In the genomic region with DNA sequence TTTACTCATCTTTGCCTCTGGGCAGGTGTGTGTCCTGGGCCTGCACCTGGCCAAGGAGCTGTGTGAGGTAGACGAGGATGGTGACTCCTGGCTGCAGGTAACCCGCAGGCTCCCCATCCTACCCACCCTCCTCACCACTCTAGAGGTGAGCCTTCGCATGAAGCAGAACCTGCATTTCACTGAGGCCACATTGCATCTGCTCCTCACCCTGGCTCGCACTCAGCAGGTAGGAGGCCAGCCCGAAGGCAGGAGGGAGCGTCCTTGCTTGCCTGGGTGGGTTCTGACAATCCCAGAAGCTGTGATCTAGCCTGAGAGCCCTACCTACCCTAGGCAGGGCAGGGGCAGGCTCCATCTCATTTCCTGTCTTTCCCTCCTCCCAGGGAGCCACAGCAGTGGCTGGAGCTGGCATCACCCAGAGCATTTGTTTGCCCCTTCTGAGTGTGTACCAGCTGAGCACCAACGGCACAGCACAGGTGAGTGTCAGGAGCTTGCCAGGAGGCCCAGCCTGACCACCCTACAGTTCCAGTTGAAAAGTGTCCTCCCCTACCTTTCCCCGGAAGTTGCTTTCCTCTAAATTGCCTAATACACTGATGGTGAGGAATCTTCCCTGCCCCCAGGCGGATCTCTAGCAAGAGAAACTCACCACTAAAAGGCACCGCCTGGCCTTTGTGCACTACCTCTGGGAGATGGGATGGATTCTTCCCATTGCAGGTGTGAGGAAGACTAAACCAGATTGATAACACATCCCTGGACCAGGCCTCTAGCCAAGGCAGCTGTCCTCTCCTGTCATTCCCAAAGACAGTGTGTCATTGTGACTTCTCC, we compare ENCODE assay signal across 27 cellular contexts. TPM values are rescaled to one million over a fixed set of nuclear protein-coding genes. Genes with fewer than 3 reads are reported as not detected.
DNase-seq lines count a peak whose midpoint lies in the region; ATAC-seq and TF ChIP-seq lines count a peak whose summit lies in the region.
"Had no signal": no experiment of that assay in that cellular context is flagged by ENCODE, and none has a peak within 500 bp of the region (broad histone marks: within the 10 kb centered on the region; RNA-seq: fewer than 3 reads in every experiment).

No MANE protein-coding gene starts in this region.

- POLR2A ChIA-PET in activated CD4-positive, alpha-beta memory T cell treated with anti-CD3 and anti-CD28 coated beads for 36 hours (lab: Charles Lee), result no interaction called here
- POLR2A ChIA-PET in activated CD4-positive, alpha-beta memory T cell treated with anti-CD3 and anti-CD28 coated beads, Interleukin-2, amount 10 ng/mL, durations not matched to agents 7 days and 5 days (lab: Charles Lee), result interaction anchor here (0.7 to 0.8 kb wide), 2 partner anchors 21 to 1128 kb away, joined by 3 read pairs; no protein-coding TSS in a partner anchor
- POLR2A ChIA-PET in Caco-2 (lab: Charles Lee), result no interaction called here

- H3K4me1 Mint-ChIP-seq in activated CD4-positive, alpha-beta memory T cell treated with anti-CD3 and anti-CD28 coated beads for 36 hours (ENCODE audit: low read depth), result peaks cover 8% of the 10 kb centered on the region
- peaks cover 8% of the 10 kb centered on the region for H3K4me1 Mint-ChIP-seq in activated CD4-positive, alpha-beta memory T cell treated with anti-CD3 and anti-CD28 coated beads, Interleukin-2, amount 10 ng/mL, durations not matched to agents 7 days and 5 days
- H3K4me1 Mint-ChIP-seq in Caco-2 (ENCODE audit: low read depth, unreplicated experiment), result no peaks in the 10 kb centered on the region
- peaks cover 0 to 3% of the 10 kb centered on the region in 2 donors for H3K4me1 Mint-ChIP-seq in effector memory CD8-positive, alpha-beta T cell (ENCODE audit: low read depth in 2 of 2)
- H3K4me1 Mint-ChIP-seq in neural crest cell, result peaks cover 3% of the 10 kb centered on the region
- H3K4me1 Mint-ChIP-seq: immature natural killer cell had no signal

- peaks cover 53% of the 10 kb centered on the region for H3K36me3 Mint-ChIP-seq in activated CD4-positive, alpha-beta memory T cell treated with anti-CD3 and anti-CD28 coated beads for 36 hours
- peaks cover 64% of the 10 kb centered on the region for H3K36me3 Mint-ChIP-seq in activated CD4-positive, alpha-beta memory T cell treated with anti-CD3 and anti-CD28 coated beads, Interleukin-2, amount 10 ng/mL, durations not matched to agents 7 days and 5 days (ENCODE audit: low read depth)
- H3K36me3 Mint-ChIP-seq in Caco-2 (ENCODE audit: insufficient read depth, unreplicated experiment) (peaks cover 91% of the 10 kb centered on the region), neural crest cell (ENCODE audit: low read depth) (peaks cover 34% of the 10 kb centered on the region)
- peaks cover 66% of the 10 kb centered on the region for H3K36me3 Mint-ChIP-seq in effector memory CD8-positive, alpha-beta T cell (ENCODE audit: insufficient read depth)

- CTCF ChIA-PET in activated CD4-positive, alpha-beta memory T cell treated with anti-CD3 and anti-CD28 coated beads for 36 hours (lab: Charles Lee), result interaction anchor here (0.9 kb wide), 1 partner anchor 13 kb away, joined by 3 read pairs; no protein-coding TSS in a partner anchor
- CTCF ChIA-PET in activated CD4-positive, alpha-beta memory T cell treated with anti-CD3 and anti-CD28 coated beads, Interleukin-2, amount 10 ng/mL, durations not matched to agents 7 days and 5 days (lab: Charles Lee), result no interaction called here
- CTCF ChIA-PET in Caco-2 (lab: Charles Lee), result no interaction called here

- H3K4me3 Mint-ChIP-seq in activated CD4-positive, alpha-beta memory T cell treated with anti-CD3 and anti-CD28 coated beads for 36 hours, result no peak overlapping the region
- no peak overlapping the region for H3K4me3 Mint-ChIP-seq in activated CD4-positive, alpha-beta memory T cell treated with anti-CD3 and anti-CD28 coated beads, Interleukin-2, amount 10 ng/mL, durations not matched to agents 7 days and 5 days
- H3K4me3 Mint-ChIP-seq in Caco-2 (ENCODE audit: unreplicated experiment) (no peak overlapping the region), neural crest cell (peak overlapping the region; percentile 44)
- H3K4me3 Mint-ChIP-seq in effector memory CD8-positive, alpha-beta T cell, result no peak overlapping the region
- H3K4me3 Mint-ChIP-seq: brain, IgD-negative memory B cell, immature natural killer cell, natural killer cell had no signal

- no peak overlapping the region for H3K4me3 ChIP-seq in Caco-2 (ENCODE audit: low read depth, low read length)
- H3K4me3 ChIP-seq: esophagus squamous epithelium, left lung, pancreas, right atrium auricular region, upper lobe of right lung had no signal

- TF ChIP-seq CTCF in Caco-2 (IDR thresholded peaks at IDR 0.05; ENCODE audit: insufficient read depth in 1 of 2, low read depth in 1 of 2, low read length in 1 of 2, severe bottlenecking in 1 of 2, unreplicated experiment in 1 of 2) (no peak), neural crest cell (conservative IDR thresholded peaks at IDR 0.05) (no peak)

- intact Hi-C loops in activated CD4-positive, alpha-beta memory T cell treated with anti-CD3 and anti-CD28 coated beads for 36 hours (cut with micrococcal nuclease), result no loop called here
- intact Hi-C loops in Caco-2 (cut with micrococcal nuclease; ENCODE audit: unreplicated experiment), result no loop called here

- H3K27ac Mint-ChIP-seq in activated CD4-positive, alpha-beta memory T cell treated with anti-CD3 and anti-CD28 coated beads for 36 hours, result peak overlapping the region; percentile 25
- no peak overlapping the region for H3K27ac Mint-ChIP-seq in activated CD4-positive, alpha-beta memory T cell treated with anti-CD3 and anti-CD28 coated beads, Interleukin-2, amount 10 ng/mL, durations not matched to agents 7 days and 5 days
- H3K27ac Mint-ChIP-seq in Caco-2 (ENCODE audit: unreplicated experiment) (peak overlapping the region; percentile 39), neural crest cell (ENCODE audit: unreplicated experiment) (peak overlapping the region; percentile 35)
- peak overlapping the region; percentile 59 to 62 for H3K27ac Mint-ChIP-seq in effector memory CD8-positive, alpha-beta T cell

- BruUV-seq in Caco-2 (replicated peaks; lab: Mats Ljungman, UMichigan), result no TSS peak

- H3K9me3 ChIP-seq in Caco-2, result no peaks in the 10 kb centered on the region
- H3K9me3 ChIP-seq: esophagus squamous epithelium, left lung, pancreas, right atrium auricular region, SK-N-SH, upper lobe of right lung had no signal

- H3K27me3 Mint-ChIP-seq in activated CD4-positive, alpha-beta memory T cell treated with anti-CD3 and anti-CD28 coated beads for 36 hours, result no peaks in the 10 kb centered on the region
- H3K27me3 Mint-ChIP-seq in activated CD4-positive, alpha-beta memory T cell treated with anti-CD3 and anti-CD28 coated beads, Interleukin-2, amount 10 ng/mL, durations not matched to agents 7 days and 5 days, result no peaks in the 10 kb centered on the region
- H3K27me3 Mint-ChIP-seq in Caco-2 (ENCODE audit: insufficient read depth, unreplicated experiment) (no peaks in the 10 kb centered on the region), neural crest cell (ENCODE audit: low read depth) (peaks cover 5% of the 10 kb centered on the region)
- no peaks in the 10 kb centered on the region for H3K27me3 Mint-ChIP-seq in effector memory CD8-positive, alpha-beta T cell
- H3K27me3 Mint-ChIP-seq: IgD-negative memory B cell had no signal

- no peaks in the 10 kb centered on the region for H3K27me3 ChIP-seq in Caco-2 (replicated peaks; ENCODE audit: control insufficient read depth, insufficient read depth, low read length)
- H3K27me3 ChIP-seq: esophagus squamous epithelium, left lung, pancreas, right atrium auricular region, upper lobe of right lung had no signal

- no peaks in the 10 kb centered on the region for H3K9me3 Mint-ChIP-seq in activated CD4-positive, alpha-beta memory T cell treated with anti-CD3 and anti-CD28 coated beads for 36 hours
- H3K9me3 Mint-ChIP-seq in activated CD4-positive, alpha-beta memory T cell treated with anti-CD3 and anti-CD28 coated beads, Interleukin-2, amount 10 ng/mL, durations not matched to agents 7 days and 5 days, result no peaks in the 10 kb centered on the region
- H3K9me3 Mint-ChIP-seq in Caco-2 (ENCODE audit: unreplicated experiment), result no peaks in the 10 kb centered on the region
- H3K9me3 Mint-ChIP-seq in effector memory CD8-positive, alpha-beta T cell, result no peaks in the 10 kb centered on the region
- no peaks in the 10 kb centered on the region for H3K9me3 Mint-ChIP-seq in neural crest cell
- H3K9me3 Mint-ChIP-seq: brain, IgD-negative memory B cell, immature natural killer cell, natural killer cell had no signal

- H3K4me1 ChIP-seq in Caco-2, result no peaks in the 10 kb centered on the region
- H3K4me1 ChIP-seq: left lung, pancreas, upper lobe of right lung had no signal

- no peak for DNase-seq in activated CD4-positive, alpha-beta memory T cell treated with anti-CD3 and anti-CD28 coated beads for 36 hours
- DNase-seq in activated CD4-positive, alpha-beta memory T cell treated with anti-CD3 and anti-CD28 coated beads, Interleukin-2, amount 10 ng/mL, durations not matched to agents 7 days and 5 days, result no peak
- DNase-seq in Caco-2 (no peak), neural crest cell (ENCODE audit: low read depth, low spot score) (no peak), C1 segment of cervical spinal cord (lab: John Stamatoyannopoulos, UW) (no peak), NCI-H2029 (lab: John Stamatoyannopoulos, UW) (no peak), NCI-H1092 (lab: John Stamatoyannopoulos, UW) (no peak)
- DNase-seq in effector memory CD8-positive, alpha-beta T cell, result no peak
- DNase-seq: activated T-cell treated with anti-CD3 and anti-CD28 coated beads, Interleukin-2, amount 50 U/mL, for 1 hour; DMS53; effector memory CD4-positive, alpha-beta T cell; esophagus squamous epithelium; GDM1; hippocampal formation; immature natural killer cell; left lung; natural killer cell; NCI-H2081 treated with DMSO at 0.1 percent for 48 hours; NCI-H82; RPMI8226; SK-N-SH; stimulated activated CD4-positive, alpha-beta T cell treated with anti-CD3 and anti-CD28 coated beads, Interleukin-12 subunit alpha, Interleukin-12 subunit beta, amount 100 ng/mL, for 4 hours had no signal

- peaks cover 7% of the 10 kb centered on the region for H3K36me3 ChIP-seq in Caco-2 (ENCODE audit: control insufficient read depth, insufficient read depth, low read length)

- no peak for ATAC-seq in effector memory CD8-positive, alpha-beta T cell (replicated peaks)
- ATAC-seq: left lung, natural killer cell, pancreas, upper lobe of right lung had no signal

RNA-seq across cellular contexts. Expression of a gene that starts 26.4 kb away (rescaled TPM):
- total RNA-seq in activated CD4-positive, alpha-beta memory T cell treated with anti-CD3 and anti-CD28 coated beads for 36 hours, result 10 to 100 TPM; 59.5 to 62.3 TPM
- 10 to 100 TPM; 87.0 to 90.5 TPM for total RNA-seq in activated CD4-positive, alpha-beta memory T cell treated with anti-CD3 and anti-CD28 coated beads, Interleukin-2, amount 10 ng/mL, durations not matched to agents 7 days and 5 days
- total RNA-seq in Caco-2 (2022), result 64.2 and 66.7 TPM in 2 replicates
- total RNA-seq in neural crest cell, result 71.7 and 76.1 TPM in 2 replicates

RNA-seq across cellular contexts. Expression of a gene that starts 34.7 kb away (rescaled TPM):
- total RNA-seq in activated CD4-positive, alpha-beta memory T cell treated with anti-CD3 and anti-CD28 coated beads for 36 hours, result 10 to 100 TPM; 26.1 to 26.5 TPM
- total RNA-seq in activated CD4-positive, alpha-beta memory T cell treated with anti-CD3 and anti-CD28 coated beads, Interleukin-2, amount 10 ng/mL, durations not matched to agents 7 days and 5 days, result 10 to 100 TPM; 36.5 to 40.9 TPM
- total RNA-seq in Caco-2 (2022) (25.1 and 34.8 TPM in 2 replicates), neural crest cell (34.4 and 38.3 TPM in 2 replicates)

RNA-seq across cellular contexts. Expression of a gene that starts 54.2 kb away (rescaled TPM):
- 100 to 1,000 TPM; 121 to 124 TPM for total RNA-seq in activated CD4-positive, alpha-beta memory T cell treated with anti-CD3 and anti-CD28 coated beads for 36 hours
- total RNA-seq in activated CD4-positive, alpha-beta memory T cell treated with anti-CD3 and anti-CD28 coated beads, Interleukin-2, amount 10 ng/mL, durations not matched to agents 7 days and 5 days, result 10 to 100 TPM; 65.8 to 73.6 TPM
- total RNA-seq in Caco-2 (2022) (80.9 and 85.7 TPM in 2 replicates), neural crest cell (128 TPM in 2 replicates)

RNA-seq across cellular contexts. Expression of a gene that starts 54.3 kb away (rescaled TPM):
- total RNA-seq in activated CD4-positive, alpha-beta memory T cell treated with anti-CD3 and anti-CD28 coated beads for 36 hours, result 1 to 10 TPM; 5.7 to 6.7 TPM
- 1 to 10 TPM; 7.0 TPM for total RNA-seq in activated CD4-positive, alpha-beta memory T cell treated with anti-CD3 and anti-CD28 coated beads, Interleukin-2, amount 10 ng/mL, durations not matched to agents 7 days and 5 days
- total RNA-seq in Caco-2 (2022), result 25.9 and 27.2 TPM in 2 replicates
- total RNA-seq in neural crest cell, result 20.7 and 21.1 TPM in 2 replicates
